Comparison of ENCODE assay signal across 16 cellular contexts in the genomic region with DNA sequence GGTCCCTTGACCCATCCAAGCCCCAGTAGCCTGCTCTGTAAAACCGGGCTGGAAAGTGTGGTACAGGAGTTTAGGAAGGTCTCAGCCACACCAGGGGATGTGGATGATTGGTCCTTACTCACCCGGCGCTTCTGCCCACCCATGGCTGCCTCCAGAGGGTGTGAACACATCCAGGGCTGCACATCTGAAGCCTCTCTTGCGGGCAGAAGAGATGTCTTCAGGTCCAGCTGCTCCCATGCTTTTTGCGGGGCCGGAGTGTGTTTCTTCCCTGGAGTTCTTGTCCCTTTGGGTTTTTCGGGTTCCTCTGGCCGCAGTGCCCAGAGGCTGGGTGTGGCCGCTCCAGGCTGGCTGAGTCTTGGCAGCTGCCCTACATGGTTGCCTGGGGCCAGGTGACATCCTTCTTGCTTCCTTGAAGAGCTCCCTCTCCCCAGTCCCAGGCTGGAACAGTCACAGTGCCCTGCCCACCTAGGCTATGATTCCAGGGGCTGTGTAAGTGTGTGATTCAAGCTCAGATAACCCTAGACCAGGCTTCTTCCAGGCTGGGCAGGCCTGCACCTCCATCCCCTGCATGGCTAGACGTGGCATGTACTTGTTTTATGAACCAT. TPM values are rescaled to one million over a fixed set of nuclear protein-coding genes. Genes with fewer than 3 reads are reported as not detected.
DNase-seq lines count a peak whose midpoint lies in the region; ATAC-seq, FAIRE-seq and TF ChIP-seq lines count a peak whose summit lies in the region.
"Had no signal": no experiment of that assay in that cellular context is flagged by ENCODE, and none has a peak within 500 bp of the region (broad histone marks: within the 10 kb centered on the region; RNA-seq: fewer than 3 reads in every experiment).

No MANE protein-coding gene starts in this region.

- H3K4ac ChIP-seq in IMR-90 (ENCODE audit: low read depth, low read length), result no peak overlapping the region

- no peak overlapping the region for H3K4me2 ChIP-seq in IMR-90 (ENCODE audit: low read depth, low read length)
- H3K4me2 ChIP-seq in K562 (ENCODE audit: insufficient read depth, low read length), result no peak overlapping the region

- no peak overlapping the region for H2BK120ac ChIP-seq in IMR-90 (ENCODE audit: low read depth, low read length)

- H2AK9ac ChIP-seq in IMR-90 (replicated peaks; ENCODE audit: low read depth, low read length, poor library complexity), result no peak overlapping the region

- no peak overlapping the region for H3K27ac ChIP-seq in IMR-90 (ENCODE audit: insufficient read depth, low read length)
- H3K27ac ChIP-seq in K562 (ENCODE audit: extremely low read depth, low read depth, low read length), result no peak overlapping the region
- peak overlapping the region; percentile 77 to 80 for H3K27ac ChIP-seq in testis
- H3K27ac ChIP-seq: Peyer's patch had no signal

- H4K5ac ChIP-seq in IMR-90 (ENCODE audit: low read depth, low read length), result no peak overlapping the region

- peak; percentile 10 for ATAC-seq in IMR-90 (ENCODE audit: low read depth)
- no peak for ATAC-seq in K562
- ATAC-seq in HG03354 (IDR thresholded peaks at IDR 0.05; ENCODE audit: poor library complexity, severe bottlenecking, unreplicated experiment), result no peak
- ATAC-seq in GM19395 (IDR thresholded peaks at IDR 0.05; ENCODE audit: unreplicated experiment), result no peak

- TF ChIP-seq POLR2A in IMR-90 (IDR thresholded peaks at IDR 0.05; ENCODE audit: low read depth, low read length) (no peak), K562 (conservative IDR thresholded peaks at IDR 0.05) (no peak), testis (IDR thresholded peaks at IDR 0.05) (no peak)

- no peak overlapping the region for H4K91ac ChIP-seq in IMR-90 (ENCODE audit: insufficient read depth, low read depth, low read length)

- DNase-seq in IMR-90, result no peak
- DNase-seq in K562 (ENCODE audit: extremely low read depth in 1 of 4, low spot score in 3 of 4), result no peak
- DNase-seq in mesothelial cell of epicardium (ENCODE audit: low spot score in 2 of 2, unreplicated experiment in 2 of 2), result no peak
- no peak for DNase-seq in testis
- no peak for DNase-seq in GM19240 (ENCODE audit: insufficient read length, low spot score)
- DNase-seq: effector memory CD4-positive, alpha-beta T cell; hypothalamus; kidney glomerular epithelial cell; midbrain; NCI-H187; NCI-H345; stimulated activated CD4-positive, alpha-beta T cell treated with anti-CD3 and anti-CD28 coated beads, Interleukin-1b, Interleukin-23, amount 100 ng/mL, for 48 hours had no signal

- H3K27me3 Mint-ChIP-seq in mesothelial cell of epicardium (ENCODE audit: low read depth), result no peaks in the 10 kb centered on the region

- H3K9me3 Mint-ChIP-seq in mesothelial cell of epicardium, result peaks cover 4% of the 10 kb centered on the region

- H3K79me1 ChIP-seq in IMR-90 (ENCODE audit: low read depth in 1 of 2, low read length in 2 of 2), result no peaks in the 10 kb centered on the region

- no peak overlapping the region for H3K56ac ChIP-seq in IMR-90 (ENCODE audit: extremely low read depth, insufficient read depth, low read length)

- peak overlapping the region; percentile 87 for H3K27ac Mint-ChIP-seq in mesothelial cell of epicardium
- H3K27ac Mint-ChIP-seq: B cell had no signal

- H3K27me3 ChIP-seq in IMR-90 (ENCODE audit: control insufficient read depth, insufficient read depth, low read length), result no peaks in the 10 kb centered on the region
- peaks cover 67 to 79% of the 10 kb centered on the region in 2 experiments for H3K27me3 ChIP-seq in K562 (ENCODE audit: control insufficient read depth in 2 of 2, insufficient read depth in 2 of 2, low read length in 2 of 2)
- no peaks in the 10 kb centered on the region for H3K27me3 ChIP-seq in testis
- H3K27me3 ChIP-seq: Peyer's patch had no signal

- FAIRE-seq in K562 (lab: Jason Lieb, UNC), result no peak

- in situ Hi-C loops in IMR-90 (cut with MboI; ENCODE audit: low sequenced_read_pairs) (no loop called here), K562 (cut with MboI) (no loop called here)

- H4K8ac ChIP-seq in IMR-90 (ENCODE audit: low read depth in 2 of 2, low read length in 2 of 2), result no peak overlapping the region

- POLR2A ChIA-PET in IMR-90 (lab: Charles Lee; ENCODE audit: unreplicated experiment) (no interaction called here), K562 (lab: Yijun Ruan, JAX) (interaction anchor here (0.6 kb wide), 1 partner anchor 60 kb away, joined by 3 read pairs; no protein-coding TSS in a partner anchor)

- no peak overlapping the region for H3K4me3 ChIP-seq in IMR-90 (ENCODE audit: insufficient read depth, low read depth, low read length)
- no peak overlapping the region for H3K4me3 ChIP-seq in K562
- H3K4me3 ChIP-seq in testis, result no peak overlapping the region
- H3K4me3 ChIP-seq: Peyer's patch had no signal

- no peaks in the 10 kb centered on the region for H3K36me3 ChIP-seq in IMR-90 (ENCODE audit: control insufficient read depth, insufficient read depth, low read length)
- H3K36me3 ChIP-seq in K562 (ENCODE audit: control insufficient read depth, insufficient read depth, low read length), result no peaks in the 10 kb centered on the region
- H3K36me3 ChIP-seq in testis (ENCODE audit: low read depth, missing control alignments), result no peaks in the 10 kb centered on the region
- H3K36me3 ChIP-seq: Peyer's patch had no signal

- no peaks in the 10 kb centered on the region for H3K9me1 ChIP-seq in IMR-90 (ENCODE audit: insufficient read depth, low read length)
- no peaks in the 10 kb centered on the region for H3K9me1 ChIP-seq in K562 (ENCODE audit: control insufficient read depth, insufficient read depth, low read length)

- 89% methylated on average over 3 of the region's 10 CpGs; no CpG with 5 or more reads in 1 of the 2 experiments for WGBS in IMR-90 (ENCODE audit: extremely low coverage in 2 of 2, insufficient read length in 1 of 2), 2 experiments
- WGBS in K562 (ENCODE audit: insufficient coverage, low coverage, missing lambda C conversion rate), result 5% methylated on average over 10 of the region's 10 CpGs
- 67 to 86% methylated on average over 10 of the region's 10 CpGs for WGBS in testis, 2 donors

- no peak overlapping the region for H3K4me3 Mint-ChIP-seq in mesothelial cell of epicardium
- H3K4me3 Mint-ChIP-seq: B cell had no signal

- dilution Hi-C loops in IMR-90 (cut with HindIII; ENCODE audit: low sequenced_read_pairs, unreplicated experiment), result no loop called here

- no peaks in the 10 kb centered on the region for H3K79me2 ChIP-seq in K562 (ENCODE audit: control insufficient read depth, insufficient read depth, low read length)

- TF ChIP-seq RAD21 in IMR-90 (IDR thresholded peaks at IDR 0.05; ENCODE audit: low read length), result no peak
- TF ChIP-seq RAD21 in K562 (CRISPR knock-in tag; conservative IDR thresholded peaks at IDR 0.05 in 1 of 2, IDR thresholded peaks at IDR 0.05 in 1 of 2), result no peak

- H2AFZ ChIP-seq in IMR-90 (replicated peaks; ENCODE audit: low read length, poor library complexity) (no peak overlapping the region), K562 (ENCODE audit: low read depth, low read length) (no peak overlapping the region)

- no peak overlapping the region for H3K18ac ChIP-seq in IMR-90 (ENCODE audit: low read depth, low read length)

- TF ChIP-seq CTCF in IMR-90 (conservative IDR thresholded peaks at IDR 0.05; ENCODE audit: low read depth, low read length), result no peak
- no peak for TF ChIP-seq CTCF in K562 (IDR thresholded peaks at IDR 0.05 in 2 of 3, conservative IDR thresholded peaks at IDR 0.05 in 1 of 3; ENCODE audit: insufficient read depth in 2 of 3, low read depth in 1 of 3, low read length in 3 of 3)
- TF ChIP-seq CTCF in mesothelial cell of epicardium (IDR thresholded peaks at IDR 0.05; ENCODE audit: unreplicated experiment), result no peak
- TF ChIP-seq CTCF in testis (IDR thresholded peaks at IDR 0.05), result no peak

- H3K4me1 ChIP-seq in IMR-90 (ENCODE audit: control insufficient read depth, insufficient read depth, low read length) (no peaks in the 10 kb centered on the region), K562 (replicated peaks in 1 of 2; ENCODE audit: control insufficient read depth in 2 of 2, insufficient read depth in 2 of 2, low read length in 2 of 2) (peaks cover 0 to 21% of the 10 kb centered on the region in 2 experiments; a peak in 2 of 5 replicates), testis (peaks cover 52% of the 10 kb centered on the region)
- H3K4me1 ChIP-seq: Peyer's patch had no signal

- no peak overlapping the region for H2BK20ac ChIP-seq in IMR-90 (ENCODE audit: low read depth, low read length)

- no peaks in the 10 kb centered on the region for H3K36me3 Mint-ChIP-seq in mesothelial cell of epicardium

- no peak overlapping the region for H2BK5ac ChIP-seq in IMR-90 (ENCODE audit: low read depth, low read length, poor library complexity, severe bottlenecking)

- BruUV-seq in IMR-90 (replicated peaks; lab: Mats Ljungman, UMichigan) (no TSS peak), K562 (replicated peaks; lab: Mats Ljungman, UMichigan) (no TSS peak)

- no peak overlapping the region for H2AK5ac ChIP-seq in IMR-90 (ENCODE audit: low read depth, low read length)

- CTCF ChIA-PET in IMR-90 (lab: Yijun Ruan, JAX), result interaction anchor here (1.6 kb wide), 1 partner anchor 128 kb away, joined by 4 read pairs; no protein-coding TSS in a partner anchor
- CTCF ChIA-PET in K562 (lab: Yijun Ruan, JAX; ENCODE audit: low intra/inter-chr PET ratio), result no interaction called here

- no peak overlapping the region for H3K23ac ChIP-seq in IMR-90 (ENCODE audit: low read depth, low read length)

- H3K9me3 ChIP-seq in IMR-90 (ENCODE audit: control insufficient read depth, insufficient read depth, low read length), result no peaks in the 10 kb centered on the region
- no peaks in the 10 kb centered on the region for H3K9me3 ChIP-seq in K562 (replicated peaks; ENCODE audit: control insufficient read depth, insufficient read depth, low read depth, low read length)
- H3K9me3 ChIP-seq in testis, result no peaks in the 10 kb centered on the region
- H3K9me3 ChIP-seq: Peyer's patch had no signal

- H3K4me1 Mint-ChIP-seq in mesothelial cell of epicardium, result peaks cover 18% of the 10 kb centered on the region
- H3K4me1 Mint-ChIP-seq: B cell had no signal

- TF ChIP-seq EP300 in K562 (IDR thresholded peaks at IDR 0.05; ENCODE audit: low read length), result no peak

- no peak overlapping the region for H3K14ac ChIP-seq in IMR-90 (replicated peaks; ENCODE audit: low read depth, low read length)

- H4K20me1 ChIP-seq in IMR-90 (ENCODE audit: insufficient read depth, low read length), result no peaks in the 10 kb centered on the region
- peaks cover 20% of the 10 kb centered on the region; the same call in 1 of the 2 replicates for H4K20me1 ChIP-seq in K562 (replicated peaks; ENCODE audit: control insufficient read depth, insufficient read depth, low read length)

- H2BK15ac ChIP-seq in IMR-90 (ENCODE audit: low read depth, low read length), result no peak overlapping the region

- H3K9ac ChIP-seq in IMR-90 (ENCODE audit: low read depth, low read length) (no peak overlapping the region), K562 (ENCODE audit: insufficient read depth in 1 of 2, low read depth in 2 of 2, low read length in 2 of 2) (no peak overlapping the region)

- intact Hi-C loops in IMR-90 (cut with micrococcal nuclease), result no loop called here
- intact Hi-C loops in K562 (cut with micrococcal nuclease), result no loop called here
- intact Hi-C loops in testis (cut with DNase I; ENCODE audit: low total_unique reads), result no loop called here

RNA-seq across cellular contexts. Expression of gene HDAC11, which starts 33.9 kb away (rescaled TPM):
- total RNA-seq in IMR-90 (2012; rRNA removed) (6.1 and 9.1 TPM in 2 replicates), K562 (2014; rRNA removed) (4.1 and 8.2 TPM in 2 replicates), K562 (2014; rRNA removed; fragmentation: Illumina TruSeq; extraction: Trizol) (2.5 and 3.1 TPM in 2 replicates), K562 (2015; rRNA removed; fragmentation: Illumina TruSeq; extraction: Trizol) (4.6 TPM in 2 replicates), K562 (2021) (4.6 and 6.0 TPM in 2 replicates), mesothelial cell of epicardium (15.4 to 19.1 TPM (median 16.4 TPM) in 3 replicates), testis (10 to 100 TPM; 33.1 to 81.9 TPM)
- polyA plus RNA-seq in IMR-90 (2012; rRNA removed) (10.8 and 11.4 TPM in 2 replicates), K562 (2011; rRNA removed) (4.6 and 6.4 TPM in 2 replicates), K562 (2014; fragmentation: Illumina TruSeq; extraction: Trizol) (4.5 and 4.9 TPM in 2 replicates), K562 (2014; fragmentation: Nextera tagmentation; extraction: Ambion mirVana) (1 to 10 TPM in 1 of 2 experiments, under 1 TPM in 1; 0.60 to 1.2 TPM), K562 (2014; rRNA removed) (5.0 and 7.9 TPM in 2 replicates), testis (ENCODE audit: insufficient read depth, low read depth, low replicate concordance) (97.7 TPM)
- 7.6 and 13.4 TPM in 2 replicates for polyA plus RNA-seq in IMR-90 (2012; cell fraction: cytosol; rRNA removed)
- polyA plus RNA-seq in IMR-90 (2012; cell fraction: nucleus; rRNA removed; ENCODE audit: low replicate concordance), result 8.5 and 13.0 TPM in 2 replicates
- 2.7 and 8.1 TPM in 2 replicates for total RNA-seq in K562 (2011; cell fraction: chromatin; rRNA removed; ENCODE audit: low replicate concordance)
- 7.7 and 8.8 TPM in 2 replicates for total RNA-seq in K562 (2011; cell fraction: nucleolus; rRNA removed)
- 5.1 and 6.9 TPM in 2 replicates for total RNA-seq in K562 (2011; cell fraction: nucleoplasm; rRNA removed)
- polyA plus RNA-seq in K562 (2011; cell fraction: cytosol; rRNA removed), result 6.6 and 7.2 TPM in 2 replicates
- polyA plus RNA-seq in K562 (2011; cell fraction: nucleus; rRNA removed), result 4.0 and 4.1 TPM in 2 replicates
- polyA plus RNA-seq in K562 (2012), result 6.2 and 9.2 TPM in 2 replicates
- polyA minus RNA-seq in K562 (2011; rRNA and poly(A)+ RNA removed), result 3.7 and 4.3 TPM in 2 replicates
- 2.7 and 3.1 TPM in 2 replicates for polyA minus RNA-seq in K562 (2011; cell fraction: cytosol; rRNA and poly(A)+ RNA removed)
- 2.4 and 4.4 TPM in 2 replicates for polyA minus RNA-seq in K562 (2011; cell fraction: nucleus; rRNA and poly(A)+ RNA removed)

RNA-seq across cellular contexts. Expression of gene FBLN2, which starts 34.9 kb away (rescaled TPM):
- 10.8 and 11.8 TPM in 2 replicates for total RNA-seq in IMR-90 (2012; rRNA removed)
- 60.8 and 66.9 TPM in 2 replicates for polyA plus RNA-seq in IMR-90 (2012; rRNA removed)
- polyA plus RNA-seq in IMR-90 (2012; cell fraction: cytosol; rRNA removed), result 38.9 and 94.5 TPM in 2 replicates
- polyA plus RNA-seq in IMR-90 (2012; cell fraction: nucleus; rRNA removed; ENCODE audit: low replicate concordance), result 27.1 and 60.4 TPM in 2 replicates
- total RNA-seq in K562 (2011; cell fraction: chromatin; rRNA removed; ENCODE audit: low replicate concordance), result 0.32 and 0.72 TPM in 2 replicates
- total RNA-seq in K562 (2011; cell fraction: nucleolus; rRNA removed), result 0.53 and 1.5 TPM in 2 replicates
- total RNA-seq in K562 (2011; cell fraction: nucleoplasm; rRNA removed), result 0.15 and 0.23 TPM in 2 replicates
- not detected in 2 replicates for total RNA-seq in K562 (2014; rRNA removed)
- not detected in 2 replicates for total RNA-seq in K562 (2014; rRNA removed; fragmentation: Illumina TruSeq; extraction: Trizol)
- total RNA-seq in K562 (2015; rRNA removed; fragmentation: Illumina TruSeq; extraction: Trizol), result not detected in 2 replicates
- total RNA-seq in K562 (2021), result 0.04 and 0.13 TPM in 2 replicates
- 0.10 and 0.14 TPM in 2 replicates for polyA plus RNA-seq in K562 (2011; rRNA removed)
- 0.18 and 0.64 TPM in 2 replicates for polyA plus RNA-seq in K562 (2011; cell fraction: cytosol; rRNA removed)
- 0.11 and 0.82 TPM in 2 replicates for polyA plus RNA-seq in K562 (2011; cell fraction: nucleus; rRNA removed)
- polyA plus RNA-seq in K562 (2012), result 0.04 and 0.08 TPM in 2 replicates
- polyA plus RNA-seq in K562 (2014; fragmentation: Illumina TruSeq; extraction: Trizol), result not detected in 2 replicates
- not detected for polyA plus RNA-seq in K562 (2014; fragmentation: Nextera tagmentation; extraction: Ambion mirVana)
- 0.03 TPM in 1 of 2 replicates, not detected in the other for polyA plus RNA-seq in K562 (2014; rRNA removed)
- 0.21 TPM in 1 of 2 replicates, not detected in the other for polyA minus RNA-seq in K562 (2011; rRNA and poly(A)+ RNA removed)
- polyA minus RNA-seq in K562 (2011; cell fraction: cytosol; rRNA and poly(A)+ RNA removed), result 0.19 TPM in 1 of 2 replicates, not detected in the other
- 0.11 and 0.13 TPM in 2 replicates for polyA minus RNA-seq in K562 (2011; cell fraction: nucleus; rRNA and poly(A)+ RNA removed)
- total RNA-seq in mesothelial cell of epicardium, result 63.3 to 68.6 TPM (median 67.5 TPM) in 3 replicates
- 100 to 1,000 TPM; 248 to 334 TPM for total RNA-seq in testis
- polyA plus RNA-seq in testis (ENCODE audit: insufficient read depth, low read depth, low replicate concordance), result 172 TPM

Comparison
In these comparisons a context has a peak if more than half of its experiments do, and no peak if none do; other contexts are left out.
1. H3K27ac ChIP-seq: peak in testis (2 of 2); none in IMR-90 (single experiment) and K562 (single experiment).